Comparison of ENCODE assay signal across 35 cellular contexts in the genomic region with DNA sequence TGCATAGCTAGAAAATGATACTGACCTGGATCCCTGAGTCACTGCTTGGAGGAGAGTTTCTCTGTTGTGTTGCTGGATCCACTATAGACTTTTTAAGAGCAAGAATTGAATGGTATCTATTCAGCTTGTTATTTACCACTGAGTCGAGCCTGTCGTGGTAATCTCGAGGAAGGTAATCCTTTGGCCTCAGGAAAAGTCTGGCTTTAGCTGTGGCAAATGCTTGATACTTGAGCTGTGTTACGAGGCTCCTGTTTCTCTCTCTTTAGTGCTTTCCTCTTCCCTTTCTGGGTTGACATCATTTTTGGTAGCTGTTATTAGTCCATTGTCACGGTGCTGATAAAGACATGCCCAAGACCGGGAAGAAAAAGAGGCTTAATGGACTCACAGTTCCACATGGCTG.
"Had no signal": no experiment of that assay in that cellular context is flagged by ENCODE, and none has a peak within 500 bp of the region (broad histone marks: within the 10 kb centered on the region; RNA-seq: fewer than 3 reads in every experiment).

No MANE protein-coding gene starts in this region.

- H3K4me1 Mint-ChIP-seq: activated naive CD4-positive, alpha-beta T cell treated with anti-CD3 and anti-CD28 coated beads, Interleukin-2, amount 10 ng/mL, durations not matched to agents 7 days and 5 days; activated naive CD8-positive, alpha-beta T cell treated with anti-CD3 and anti-CD28 coated beads, Interleukin-2, amount 10 ng/mL, durations not matched to agents 7 days and 5 days; T-helper 17 cell had no signal

- H3K27ac ChIP-seq: breast epithelium, colonic mucosa, epithelial cell of prostate, WERI-Rb-1 had no signal

- H3K4me3 ChIP-seq: ascending aorta, breast epithelium, cardiac muscle cell, colonic mucosa, esophagus squamous epithelium had no signal

- H3K27ac Mint-ChIP-seq: activated CD8-positive, alpha-beta T cell treated with anti-CD3 and anti-CD28 coated beads for 36 hours; activated naive CD4-positive, alpha-beta T cell treated with anti-CD3 and anti-CD28 coated beads, Interleukin-2, amount 10 ng/mL, durations not matched to agents 7 days and 5 days; activated naive CD8-positive, alpha-beta T cell treated with anti-CD3 and anti-CD28 coated beads, Interleukin-2, amount 10 ng/mL, durations not matched to agents 7 days and 5 days; activated T-helper 1 cell treated with anti-CD3 and anti-CD28 coated beads, Interleukin-12 subunit alpha, Interleukin-12 subunit beta, Interleukin-2, Interleukin-4 antibody, amounts not matched to agents 30 ng/mL and 10 ng/mL and 1 ng/mL, durations not matched to agents 14 hours and 24 hours and 36 hours; activated T-helper 2 cell treated with anti-CD3 and anti-CD28 coated beads, Interferon-gamma antibody, Interleukin-2, Interleukin-4, amounts not matched to agents 10 μg/mL and 5 μg/mL and 100 μg/mL, durations not matched to agents 14 hours and 24 hours and 36 hours; T-helper 17 cell; T-helper 2 cell treated with Interferon-gamma antibody and Interleukin-4, amounts not matched to agents 5 μg/mL and 100 μg/mL, for 36 hours had no signal

- H3K36me3 ChIP-seq: ascending aorta, breast epithelium, cardiac muscle cell, colonic mucosa, WERI-Rb-1 had no signal

- H3K9me3 Mint-ChIP-seq: activated naive CD4-positive, alpha-beta T cell treated with anti-CD3 and anti-CD28 coated beads, Interleukin-2, amount 10 ng/mL, durations not matched to agents 7 days and 5 days; activated T-helper 1 cell treated with anti-CD3 and anti-CD28 coated beads, Interleukin-12 subunit alpha, Interleukin-12 subunit beta, Interleukin-2, Interleukin-4 antibody, amounts not matched to agents 30 ng/mL and 10 ng/mL and 1 ng/mL, durations not matched to agents 14 hours and 24 hours and 36 hours; activated T-helper 2 cell treated with anti-CD3 and anti-CD28 coated beads, Interferon-gamma antibody, Interleukin-2, Interleukin-4, amounts not matched to agents 10 μg/mL and 5 μg/mL and 100 μg/mL, durations not matched to agents 14 hours and 24 hours and 36 hours; T-helper 2 cell treated with Interferon-gamma antibody and Interleukin-4, amounts not matched to agents 5 μg/mL and 100 μg/mL, for 36 hours had no signal

- ATAC-seq: activated CD4-positive, CD25-positive, alpha-beta regulatory T cell treated with anti-CD3 and anti-CD28 coated beads, Interleukin-2, amount 50 U/mL, for 24 hours; activated CD8-positive, alpha-beta T cell treated with anti-CD3 and anti-CD28 coated beads for 36 hours; activated naive CD4-positive, alpha-beta T cell treated with anti-CD3 and anti-CD28 coated beads, Interleukin-2, amount 50 U/mL, for 72 hours; T-helper 17 cell had no signal

- H3K27me3 Mint-ChIP-seq: activated B cell treated with CpG ODN at 0.5 μM for 24 hours; activated CD8-positive, alpha-beta T cell treated with anti-CD3 and anti-CD28 coated beads for 36 hours; activated naive CD4-positive, alpha-beta T cell treated with anti-CD3 and anti-CD28 coated beads, Interleukin-2, amount 10 ng/mL, durations not matched to agents 7 days and 5 days; activated naive CD8-positive, alpha-beta T cell treated with anti-CD3 and anti-CD28 coated beads, Interleukin-2, amount 10 ng/mL, durations not matched to agents 7 days and 5 days; T-helper 17 cell had no signal

- H3K4me1 ChIP-seq: breast epithelium, colonic mucosa had no signal

- H3K9me3 ChIP-seq: ascending aorta, breast epithelium, colonic mucosa, esophagus squamous epithelium had no signal

- H3K4me3 Mint-ChIP-seq: activated B cell treated with CpG ODN at 0.5 μM for 24 hours; activated CD8-positive, alpha-beta T cell treated with anti-CD3 and anti-CD28 coated beads for 36 hours; activated naive CD4-positive, alpha-beta T cell treated with anti-CD3 and anti-CD28 coated beads, Interleukin-2, amount 10 ng/mL, durations not matched to agents 7 days and 5 days; activated naive CD8-positive, alpha-beta T cell treated with anti-CD3 and anti-CD28 coated beads, Interleukin-2, amount 10 ng/mL, durations not matched to agents 7 days and 5 days; activated T-helper 1 cell treated with anti-CD3 and anti-CD28 coated beads, Interleukin-12 subunit alpha, Interleukin-12 subunit beta, Interleukin-2, Interleukin-4 antibody, amounts not matched to agents 30 ng/mL and 10 ng/mL and 1 ng/mL, durations not matched to agents 14 hours and 24 hours and 36 hours; brain; T-helper 17 cell; T-helper 2 cell treated with Interferon-gamma antibody and Interleukin-4, amounts not matched to agents 5 μg/mL and 100 μg/mL, for 36 hours had no signal

- DNase-seq: activated B cell treated with CpG ODN at 0.5 μM for 24 hours; activated CD4-positive, alpha-beta T cell treated with anti-CD3 and anti-CD28 coated beads for 48 hours; activated CD4-positive, alpha-beta T cell treated with anti-CD3 and anti-CD28 coated beads, Interleukin-2, amount 50 U/mL, for 1 hour; activated CD4-positive, alpha-beta T cell treated with anti-CD3 and anti-CD28 coated beads, Interleukin-2, amount 50 U/mL, for 48 hours; activated CD8-positive, alpha-beta memory T cell treated with anti-CD3 and anti-CD28 coated beads for 24 hours; activated CD8-positive, alpha-beta T cell treated with anti-CD3 and anti-CD28 coated beads for 36 hours; activated gamma-delta T cell; activated naive CD4-positive, alpha-beta T cell; activated naive CD4-positive, alpha-beta T cell treated with anti-CD3 and anti-CD28 coated beads, Interleukin-2, amount 10 ng/mL, durations not matched to agents 7 days and 5 days; activated naive CD8-positive, alpha-beta T cell treated with anti-CD3 and anti-CD28 coated beads, Interleukin-2, amount 10 ng/mL, durations not matched to agents 7 days and 5 days; activated T-cell treated with anti-CD3 and anti-CD28 coated beads, Interleukin-2, amount 50 U/mL, for 1 hour; activated T-cell treated with anti-CD3 and anti-CD28 coated beads, Interleukin-2, amount 50 U/mL, for 48 hours; central memory CD4-positive, alpha-beta T cell; cerebellar nuclear complex; colonic mucosa; effector CD8-positive, alpha-beta T cell; esophagus squamous epithelium; foreskin fibroblast; T-helper 1 cell; T-helper 17 cell; T1000; WERI-Rb-1 had no signal

- H3K27me3 ChIP-seq: ascending aorta, breast epithelium, cardiac muscle cell, colonic mucosa, esophagus squamous epithelium had no signal

- FAIRE-seq: endometrium, endothelial cell of umbilical vein, frontal cortex had no signal
